In the genomic region with DNA sequence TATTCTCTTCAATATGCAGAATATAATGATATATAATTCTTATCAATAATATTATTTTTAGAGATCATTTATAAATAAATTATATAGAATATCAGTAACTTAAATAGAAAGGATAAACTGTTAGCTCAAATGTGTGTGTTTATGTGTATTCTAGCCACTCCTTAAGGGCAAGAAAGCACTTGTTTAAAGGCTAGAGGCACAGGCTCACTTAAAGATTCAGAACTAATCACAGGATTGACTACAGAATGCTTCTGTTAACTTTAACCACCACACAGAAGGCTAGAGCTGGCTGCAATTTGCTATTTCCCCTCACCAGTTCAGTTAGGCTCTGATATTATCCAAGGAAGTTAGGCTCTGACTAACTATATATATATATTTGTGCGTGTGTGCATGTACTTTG, we compare ENCODE assay signal across 25 cellular contexts.
"Had no signal": no experiment of that assay in that cellular context is flagged by ENCODE, and none has a peak within 500 bp of the region (broad histone marks: within the 10 kb centered on the region; RNA-seq: fewer than 3 reads in every experiment).

No MANE protein-coding gene starts in this region.

- H3K9ac ChIP-seq: parathyroid adenoma had no signal

- DNase-seq: central memory CD4-positive, alpha-beta T cell; dorsolateral prefrontal cortex; effector CD4-positive, alpha-beta T cell; heart left ventricle; kidney glomerular epithelial cell; left colon; left ventricle myocardium inferior; lower lobe of right lung; mucosa of descending colon; naive B cell; stimulated activated CD4-positive, alpha-beta T cell treated with anti-CD3 and anti-CD28 coated beads, Interleukin-12 subunit alpha, Interleukin-12 subunit beta, amount 100 ng/mL, for 4 hours; stimulated activated CD4-positive, alpha-beta T cell treated with anti-CD3 and anti-CD28 coated beads, Interleukin-1b, Interleukin-23, amount 100 ng/mL, for 48 hours; stimulated activated CD4-positive, alpha-beta T cell treated with anti-CD3 and anti-CD28 coated beads, Interleukin-4, amount 100 ng/mL, for 1 hour; stimulated activated CD8-positive, alpha-beta memory T cell treated with anti-CD3 and anti-CD28 coated beads, Interleukin-4, amount 100 ng/mL, for 48 hours; stimulated activated naive CD4-positive, alpha-beta T cell; stimulated activated naive CD8-positive, alpha-beta T cell treated with anti-CD3 and anti-CD28 coated beads, Interleukin-15, amount 100 ng/mL, for 72 hours; thyroid gland had no signal

- H3K9me3 ChIP-seq: gastroesophageal sphincter, heart left ventricle, left ventricle myocardium inferior, lower lobe of right lung, mucosa of descending colon, neutrophil, right atrium auricular region, thyroid gland had no signal

- H3K4me2 ChIP-seq: hepatocyte, smooth muscle cell had no signal

- H3K4me1 ChIP-seq: gastroesophageal sphincter, heart left ventricle, left ventricle myocardium inferior, lower lobe of right lung, parathyroid adenoma, right atrium auricular region, thyroid gland had no signal

- H3K4me3 ChIP-seq: dorsolateral prefrontal cortex, gastroesophageal sphincter, heart left ventricle, hepatocyte, left ventricle myocardium inferior, lower lobe of right lung, mucosa of descending colon, right atrium auricular region, smooth muscle cell, thyroid gland had no signal

- H2AFZ ChIP-seq: hepatocyte, parathyroid adenoma had no signal

- H3K79me2 ChIP-seq: hepatocyte, parathyroid adenoma had no signal

- ATAC-seq: gastroesophageal sphincter; heart left ventricle; left colon; lower lobe of right lung; mucosa of descending colon; natural killer cell treated with Interleukin-12 subunit alpha and Interleukin-12 subunit beta and Interleukin-15 and Interleukin-18, amount 100 ng/mL, for 72 hours; sciatic nerve; stimulated activated naive CD8-positive, alpha-beta T cell treated with anti-CD3 and anti-CD28 coated beads, Interleukin-15, amount 100 ng/mL, for 72 hours had no signal

- H3K27me3 ChIP-seq: dorsolateral prefrontal cortex, gastroesophageal sphincter, heart left ventricle, hepatocyte, neutrophil, right atrium auricular region, thyroid gland had no signal

- H3K27ac ChIP-seq: dorsolateral prefrontal cortex, gastroesophageal sphincter, heart left ventricle, hepatocyte, left ventricle myocardium inferior, lower lobe of right lung, neutrophil, parathyroid adenoma, right atrium auricular region, thyroid gland had no signal
